11 cellular contexts compared by ENCODE assay signal in the genomic region with DNA sequence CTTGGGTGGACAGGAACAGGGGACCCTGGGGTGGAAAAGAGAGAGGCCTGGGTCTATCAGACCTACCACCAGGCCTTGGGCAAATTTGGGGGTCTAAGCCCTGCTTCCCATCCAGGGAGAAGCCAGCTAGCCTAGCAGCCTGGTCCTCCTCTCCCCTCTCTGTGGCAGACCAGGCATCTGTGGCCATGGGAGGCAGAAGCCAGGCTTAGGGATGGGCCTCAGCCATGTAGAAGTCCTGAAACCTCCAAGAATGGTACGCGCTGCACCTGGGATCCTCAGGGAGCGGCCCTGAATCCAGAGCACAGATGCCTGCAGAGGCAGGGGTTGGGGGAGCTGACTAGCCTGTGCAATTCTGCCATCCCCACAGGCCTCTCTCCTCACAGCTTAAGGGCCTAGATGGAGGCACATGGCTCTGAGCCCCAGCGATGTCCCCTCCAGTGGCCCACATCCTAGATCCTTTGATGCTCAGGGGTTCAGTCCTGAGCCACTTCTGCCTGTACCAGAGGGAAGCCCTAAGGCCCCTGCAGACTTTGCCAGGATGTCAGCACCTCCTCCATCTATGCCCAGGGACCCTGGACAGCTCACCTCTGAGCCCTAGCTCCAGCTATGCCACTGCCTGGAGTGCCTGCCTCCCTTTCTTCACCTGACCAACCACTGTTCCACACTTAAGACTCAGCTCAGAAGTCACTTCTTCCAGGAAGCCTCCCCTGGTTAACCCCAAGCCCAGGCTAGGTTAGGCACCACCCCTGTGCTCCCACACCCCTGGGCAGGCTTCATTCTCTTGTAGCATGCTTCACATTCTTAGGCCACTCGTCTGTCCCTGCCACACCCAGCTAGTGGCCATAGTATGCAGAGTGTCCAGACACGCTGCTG. TPM values are rescaled to one million over a fixed set of nuclear protein-coding genes. Genes with fewer than 3 reads are reported as not detected.
DNase-seq lines count a peak whose midpoint lies in the region; ATAC-seq and TF ChIP-seq lines count a peak whose summit lies in the region.
"Had no signal": no experiment of that assay in that cellular context is flagged by ENCODE, and none has a peak within 500 bp of the region (broad histone marks: within the 10 kb centered on the region; RNA-seq: fewer than 3 reads in every experiment).

No MANE protein-coding gene starts in this region.

- H3K4me1 ChIP-seq in upper lobe of right lung: no peaks in the 10 kb centered on the region

- H3K27ac ChIP-seq in upper lobe of right lung: peak overlapping the region; percentile 73
- H3K27ac ChIP-seq: thoracic aorta had no signal

- H3K4me3 ChIP-seq in kidney epithelial cell (ENCODE audit: low read depth, low read length) (no peak overlapping the region), upper lobe of right lung (no peak overlapping the region)
- H3K4me3 ChIP-seq: thoracic aorta had no signal

- H3K36me3 ChIP-seq in kidney epithelial cell (ENCODE audit: control insufficient read depth, insufficient read depth, low read length): no peaks in the 10 kb centered on the region
- H3K36me3 ChIP-seq in upper lobe of right lung: no peaks in the 10 kb centered on the region
- H3K36me3 ChIP-seq: thoracic aorta had no signal

- TF ChIP-seq CTCF in kidney epithelial cell (IDR thresholded peaks at IDR 0.05; ENCODE audit: insufficient read depth, low read length, poor library complexity, severe bottlenecking) (no peak), upper lobe of right lung (IDR thresholded peaks at IDR 0.05) (no peak)

- H3K9me3 ChIP-seq in upper lobe of right lung: no peaks in the 10 kb centered on the region
- H3K9me3 ChIP-seq: thoracic aorta had no signal

- intact Hi-C loops in Right ventricle myocardium superior (cut with DNase I): no loop called here
- intact Hi-C loops in Right ventricle myocardium inferior (cut with DNase I): no loop called here
- intact Hi-C loops in upper lobe of right lung (cut with DNase I): no loop called here

- ATAC-seq in Right ventricle myocardium superior (ENCODE audit: poor library complexity) (no peak), Right ventricle myocardium inferior (no peak), upper lobe of right lung (peak; percentile 90), GM18511 (IDR thresholded peaks at IDR 0.05; ENCODE audit: unreplicated experiment) (no peak)

- peaks cover 16% of the 10 kb centered on the region for H3K27me3 ChIP-seq in kidney epithelial cell (ENCODE audit: control insufficient read depth, insufficient read depth, low read length)
- H3K27me3 ChIP-seq in upper lobe of right lung: no peaks in the 10 kb centered on the region

- DNase-seq in Right ventricle myocardium superior (peak; percentile 1), Right ventricle myocardium inferior (ENCODE audit: missing footprints) (no peak), SW480 (ENCODE audit: low spot score) (peak; percentile 94), kidney epithelial cell (ENCODE audit: low read depth) (peak; percentile 5), upper lobe of right lung (peak; percentile 82), GM19240 (ENCODE audit: insufficient read length, low spot score) (no peak), NCI-H2171 (lab: John Stamatoyannopoulos, UW) (no peak)
- DNase-seq: activated T-cell treated with anti-CD3 and anti-CD28 coated beads, Interleukin-2, amount 50 U/mL, for 24 hours; EL had no signal

RNA-seq across cellular contexts. Expression of gene GRID1, which starts 21.1 kb away (rescaled TPM):
- total RNA-seq in Right ventricle myocardium superior: 1.1 TPM
- total RNA-seq in Right ventricle myocardium inferior: 1.3 TPM
- total RNA-seq in kidney epithelial cell: 0.33 and 2.3 TPM in 2 replicates
- total RNA-seq in upper lobe of right lung: 3.0 TPM

Comparison
In these comparisons a context has a peak if more than half of its experiments do, and no peak if none do; other contexts are left out.
1. DNase-seq: peak in Right ventricle myocardium superior (single experiment), SW480 (single experiment), kidney epithelial cell (single experiment) and upper lobe of right lung (single experiment); none in Right ventricle myocardium inferior (single experiment), GM19240 (single experiment) and NCI-H2171 (single experiment).